24 cellular contexts compared by ENCODE assay signal in the genomic region with DNA sequence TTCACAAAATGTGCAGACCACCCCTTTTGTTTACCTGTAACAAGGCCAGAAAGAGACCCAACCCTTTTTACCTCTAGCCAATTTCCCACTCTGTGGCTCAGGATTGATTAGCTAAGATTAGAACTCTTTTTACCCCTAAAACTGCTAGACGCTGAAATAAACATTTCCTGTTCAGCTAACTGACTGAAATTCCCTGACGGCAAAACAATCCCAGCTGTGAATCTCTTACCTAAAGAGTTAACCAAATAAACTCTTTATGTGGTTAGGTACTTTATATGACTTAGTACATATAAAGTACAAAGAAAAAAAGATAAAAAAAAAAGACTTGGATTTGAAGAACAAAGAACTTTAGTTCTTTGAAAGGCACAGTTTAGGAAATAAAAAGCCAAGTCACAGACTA.
"Had no signal": no experiment of that assay in that cellular context is flagged by ENCODE, and none has a peak within 500 bp of the region (broad histone marks: within the 10 kb centered on the region; RNA-seq: fewer than 3 reads in every experiment).

No MANE protein-coding gene starts in this region.

- H3K9me3 Mint-ChIP-seq: activated B cell treated with CpG ODN at 0.5 μM for 24 hours; activated T-cell treated with anti-CD3 and anti-CD28 coated beads, Interleukin-2, amount 50 U/mL, for 4 hours; activated T-helper 17 cell treated with anti-CD3 and anti-CD28 coated beads, Interleukin-2, amount 50 U/mL, for 72 hours had no signal

- H3K4me3 ChIP-seq: cardiac muscle cell, Peyer's patch, SJCRH30 had no signal

- H3K4me1 ChIP-seq: Peyer's patch, SJCRH30 had no signal

- H3K36me3 Mint-ChIP-seq: activated naive CD4-positive, alpha-beta T cell treated with anti-CD3 and anti-CD28 coated beads, Interleukin-2, amount 50 U/mL, for 72 hours had no signal

- H3K4me1 Mint-ChIP-seq: activated B cell treated with CpG ODN at 0.5 μM for 24 hours; activated T-helper 17 cell treated with anti-CD3 and anti-CD28 coated beads, Interleukin-2, amount 50 U/mL, for 72 hours had no signal

- DNase-seq: activated B cell treated with CpG ODN at 0.5 μM for 24 hours; activated CD4-positive, alpha-beta T cell treated with anti-CD3 and anti-CD28 coated beads for 1 hour; activated CD8-positive, alpha-beta memory T cell treated with anti-CD3 and anti-CD28 coated beads for 24 hours; activated gamma-delta T cell; activated T-cell treated with anti-CD3 and anti-CD28 coated beads, Interleukin-2, amount 50 U/mL, for 4 hours; brain microvascular endothelial cell; Kasumi-1; NCI-H1105 treated with DMSO at 0.1 percent for 48 hours; NCI-H1436 treated with DMSO at 0.1 percent for 48 hours; NCI-H187; NCI-H2081; NCI-H510A treated with DMSO at 0.1 percent for 48 hours; NCI-H69; NK-92 treated with Interleukin-12 subunit alpha and Interleukin-12 subunit beta, amount 100 ng/mL, for 24 hours; Peyer's patch; Right ventricle myocardium superior; SJCRH30; SK-N-SH; T-helper 17 cell; T-helper 9 cell had no signal

- H3K27ac Mint-ChIP-seq: activated B cell treated with CpG ODN at 0.5 μM for 24 hours; activated T-helper 17 cell treated with anti-CD3 and anti-CD28 coated beads, Interleukin-2, amount 50 U/mL, for 72 hours; T-helper 17 cell had no signal

- H3K36me3 ChIP-seq: brain microvascular endothelial cell, cardiac muscle cell, Peyer's patch, SJCRH30 had no signal

- ATAC-seq: activated naive CD4-positive, alpha-beta T cell treated with anti-CD3 and anti-CD28 coated beads, Interleukin-2, amount 50 U/mL, for 72 hours; activated T-cell treated with anti-CD3 and anti-CD28 coated beads, Interleukin-2, amount 50 U/mL, for 4 hours; activated T-helper 17 cell treated with anti-CD3 and anti-CD28 coated beads, Interleukin-2, amount 50 U/mL, for 72 hours; T-helper 17 cell had no signal

- H3K27ac ChIP-seq: brain microvascular endothelial cell, cardiac muscle cell, Peyer's patch, RWPE1, SJCRH30 had no signal

- H3K9me3 ChIP-seq: Peyer's patch, SJCRH30, SK-N-SH had no signal

- H3K27me3 ChIP-seq: brain microvascular endothelial cell, cardiac muscle cell, Peyer's patch, SJCRH30 had no signal

- H3K4me3 Mint-ChIP-seq: activated B cell treated with CpG ODN at 0.5 μM for 24 hours; activated T-cell treated with anti-CD3 and anti-CD28 coated beads, Interleukin-2, amount 50 U/mL, for 4 hours; activated T-helper 17 cell treated with anti-CD3 and anti-CD28 coated beads, Interleukin-2, amount 50 U/mL, for 72 hours; T-helper 17 cell had no signal
